8 cellular contexts compared by ENCODE assay signal in genomic region chr14:96362071-96362964, GRCh38. TPM values are rescaled to one million over a fixed set of nuclear protein-coding genes. Genes with fewer than 3 reads are reported as not detected.
A peak's percentile ranks its signal among the peaks of the same experiment; 100 is the strongest.
DNase-seq lines count a peak whose midpoint lies in the region; ATAC-seq lines count a peak whose summit lies in the region.

No MANE protein-coding gene starts in this region.

- peak overlapping the region; percentile 88 for H3K27ac ChIP-seq in mesodermal cell (ENCODE audit: low read depth, low read length, severe bottlenecking)

- H3K9me3 ChIP-seq in mesodermal cell (ENCODE audit: control insufficient read depth, low read length) = no peaks in the 10 kb centered on the region

- peak overlapping the region; percentile 71 for H3K4me3 ChIP-seq in mesodermal cell (ENCODE audit: extremely low read depth, insufficient read depth, low read length, poor library complexity, severe bottlenecking)

- no peaks in the 10 kb centered on the region for H3K27me3 Mint-ChIP-seq in effector memory CD8-positive, alpha-beta T cell
- no peaks in the 10 kb centered on the region for H3K27me3 Mint-ChIP-seq in stimulated activated naive B cell treated with anti-CD40 and anti-IgM and Interleukin-4, amounts not matched to agents 10 μg/mL and 1 μg/mL and 100 μg/mL, for 72 hours

- H3K4me1 Mint-ChIP-seq in effector memory CD8-positive, alpha-beta T cell (ENCODE audit: low read depth in 2 of 2) = peaks cover 32 to 55% of the 10 kb centered on the region in 2 donors
- peaks cover 20 to 52% of the 10 kb centered on the region in 2 donors for H3K4me1 Mint-ChIP-seq in stimulated activated naive B cell treated with anti-CD40 and anti-IgM and Interleukin-4, amounts not matched to agents 10 μg/mL and 1 μg/mL and 100 μg/mL, for 72 hours

- DNase-seq in NCI-H2029 (lab: John Stamatoyannopoulos, UW) (peak; percentile 23), NCI-H2029 treated with DMSO at 0.1 percent for 48 hours (lab: John Stamatoyannopoulos, UW) (no peak), NCI-H526 (lab: John Stamatoyannopoulos, UW) (peak; percentile 55 to 64)
- peak; percentile 26 to 55 for DNase-seq in activated CD4-positive, alpha-beta T cell treated with anti-CD3 and anti-CD28 coated beads, Interleukin-2, amount 50 U/mL, for 48 hours
- DNase-seq in effector memory CD8-positive, alpha-beta T cell = peak; percentile 35 to 57 (median 41)
- DNase-seq in stimulated activated naive B cell treated with anti-CD40 and anti-IgM and Interleukin-4, amounts not matched to agents 10 μg/mL and 1 μg/mL and 100 μg/mL, for 72 hours = peak; percentile 32

- H3K36me3 ChIP-seq in mesodermal cell (ENCODE audit: control insufficient read depth, insufficient read depth, low read length) = peaks cover 7% of the 10 kb centered on the region

- peak overlapping the region; percentile 87 to 92 for H3K27ac Mint-ChIP-seq in effector memory CD8-positive, alpha-beta T cell
- H3K27ac Mint-ChIP-seq in stimulated activated naive B cell treated with anti-CD40 and anti-IgM and Interleukin-4, amounts not matched to agents 10 μg/mL and 1 μg/mL and 100 μg/mL, for 72 hours = peak overlapping the region; percentile 96

- H3K36me3 Mint-ChIP-seq in effector memory CD8-positive, alpha-beta T cell (ENCODE audit: insufficient read depth) = peaks cover 12% of the 10 kb centered on the region
- peaks cover 0 to 9% of the 10 kb centered on the region in 2 donors for H3K36me3 Mint-ChIP-seq in stimulated activated naive B cell treated with anti-CD40 and anti-IgM and Interleukin-4, amounts not matched to agents 10 μg/mL and 1 μg/mL and 100 μg/mL, for 72 hours

- peak; percentile 29 for ATAC-seq in HG03095 (IDR thresholded peaks at IDR 0.05; ENCODE audit: unreplicated experiment)
- ATAC-seq in effector memory CD8-positive, alpha-beta T cell (replicated peaks) = peak; percentile 35
- peak; percentile 33 to 41 for ATAC-seq in stimulated activated naive B cell treated with anti-CD40 and anti-IgM and Interleukin-4, amounts not matched to agents 10 μg/mL and 1 μg/mL and 100 μg/mL, for 72 hours (replicated peaks)

- 3 to 4% methylated on average over 22 to 25 of the region's 27 CpGs for WGBS in mesodermal cell (ENCODE audit: insufficient coverage in 2 of 2), 2 experiments

- H3K4me3 Mint-ChIP-seq in effector memory CD8-positive, alpha-beta T cell = peak overlapping the region; percentile 88 to 89
- H3K4me3 Mint-ChIP-seq in stimulated activated naive B cell treated with anti-CD40 and anti-IgM and Interleukin-4, amounts not matched to agents 10 μg/mL and 1 μg/mL and 100 μg/mL, for 72 hours = peak overlapping the region; percentile 91 to 97

- no peaks in the 10 kb centered on the region for H3K4me1 ChIP-seq in mesodermal cell (ENCODE audit: control insufficient read depth, insufficient read depth, low read length, poor library complexity, severe bottlenecking)

- no peaks in the 10 kb centered on the region for H3K9me3 Mint-ChIP-seq in effector memory CD8-positive, alpha-beta T cell
- H3K9me3 Mint-ChIP-seq in stimulated activated naive B cell treated with anti-CD40 and anti-IgM and Interleukin-4, amounts not matched to agents 10 μg/mL and 1 μg/mL and 100 μg/mL, for 72 hours = no peaks in the 10 kb centered on the region

RNA-seq across cellular contexts. Expression of gene ATG2B, which starts 0.8 kb away (rescaled TPM):
- polyA plus RNA-seq in mesodermal cell (2013, experiment 1 of 2) = 8.6 TPM
- polyA plus RNA-seq in mesodermal cell (2013, experiment 2 of 2) = 7.8 TPM

RNA-seq across cellular contexts. Expression of gene GSKIP, which starts 1.0 kb away (rescaled TPM):
- polyA plus RNA-seq in mesodermal cell (2013, experiment 1 of 2) = 37.8 TPM
- 39.2 TPM for polyA plus RNA-seq in mesodermal cell (2013, experiment 2 of 2)

RNA-seq across cellular contexts. Expression of gene AK7, which starts 29.6 kb away (rescaled TPM):
- polyA plus RNA-seq in mesodermal cell (2013, experiment 1 of 2) = 5.4 TPM
- polyA plus RNA-seq in mesodermal cell (2013, experiment 2 of 2) = 4.5 TPM
